ENCODE assay signal across 27 cellular contexts in the genomic region with DNA sequence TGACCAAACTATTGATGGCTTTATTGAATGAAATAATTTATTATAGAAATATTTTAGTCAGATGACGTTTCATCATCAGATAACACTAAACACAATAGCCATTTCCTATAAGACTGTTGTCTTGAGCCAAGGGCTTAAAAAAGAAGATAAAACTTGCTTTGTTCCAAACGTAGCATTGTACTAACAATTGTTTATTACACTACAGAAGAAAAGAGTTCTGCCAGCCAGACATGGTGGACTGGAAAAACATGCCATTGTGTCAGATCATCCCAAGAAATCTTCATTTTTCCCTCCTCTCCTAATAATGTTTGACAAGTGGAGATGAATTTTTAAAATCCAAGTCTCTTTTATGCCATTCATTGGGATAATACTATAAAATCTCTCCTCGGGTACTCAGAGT.
"Had no signal": no experiment of that assay in that cellular context is flagged by ENCODE, and none has a peak within 500 bp of the region (broad histone marks: within the 10 kb centered on the region; RNA-seq: fewer than 3 reads in every experiment).

No MANE protein-coding gene starts in this region.

- H3K27me3 ChIP-seq: brain microvascular endothelial cell, esophagus muscularis mucosa, heart left ventricle had no signal

- H3K9me3 ChIP-seq: esophagus muscularis mucosa, heart left ventricle had no signal

- FAIRE-seq: astrocyte, bronchial epithelial cell, frontal cortex had no signal

- H3K27ac ChIP-seq: brain microvascular endothelial cell, coronary artery had no signal

- H3K4me3 ChIP-seq: coronary artery, heart left ventricle had no signal

- H3K36me3 ChIP-seq: brain microvascular endothelial cell, esophagus muscularis mucosa had no signal

- DNase-seq: activated CD4-positive, alpha-beta memory T cell treated with anti-CD3 and anti-CD28 coated beads, Interleukin-2, amount 10 ng/mL, durations not matched to agents 7 days and 5 days; activated CD4-positive, alpha-beta T cell treated with anti-CD3 and anti-CD28 coated beads for 1 hour; activated CD4-positive, alpha-beta T cell treated with anti-CD3 and anti-CD28 coated beads for 4 hours; activated CD4-positive, alpha-beta T cell treated with anti-CD3 and anti-CD28 coated beads, Interleukin-2, amount 10 ng/mL, durations not matched to agents 7 days and 5 days; activated CD4-positive, alpha-beta T cell treated with anti-CD3 and anti-CD28 coated beads, Interleukin-2, amount 50 U/mL, for 4 hours; activated CD8-positive, alpha-beta memory T cell treated with anti-CD3 and anti-CD28 coated beads, Interleukin-2, amount 50 U/mL, for 48 hours; activated gamma-delta T cell; activated naive CD4-positive, alpha-beta T cell; activated naive CD4-positive, alpha-beta T cell treated with anti-CD3 and anti-CD28 coated beads, Interleukin-2, amount 10 ng/mL, durations not matched to agents 7 days and 5 days; activated naive CD8-positive, alpha-beta T cell treated with anti-CD3 and anti-CD28 coated beads, Interleukin-2, amount 10 ng/mL, durations not matched to agents 7 days and 5 days; activated T-cell treated with anti-CD3 and anti-CD28 coated beads for 4 hours; activated T-cell treated with anti-CD3 and anti-CD28 coated beads, Interleukin-2, amount 50 U/mL, for 24 hours; activated T-cell treated with anti-CD3 and anti-CD28 coated beads, Interleukin-2, amount 50 U/mL, for 72 hours; amniotic stem cell; anterior cingulate cortex; brain microvascular endothelial cell; effector CD8-positive, alpha-beta T cell; endodermal cell; erythroblast; glutamatergic neuron; heart left ventricle; T-helper 2 cell had no signal
